Comparison of ENCODE assay signal across 1 cellular context in genomic region chr6:161489626-161490306, GRCh38.
TF ChIP-seq lines count a peak whose summit lies in the region.

No MANE protein-coding gene starts in this region.

TF ChIP-seq in K562, 482 proteins besides CTCF, POLR2A, EP300 and RAD21 (continued from another document):
- TF ChIP-seq, protein P1, sequence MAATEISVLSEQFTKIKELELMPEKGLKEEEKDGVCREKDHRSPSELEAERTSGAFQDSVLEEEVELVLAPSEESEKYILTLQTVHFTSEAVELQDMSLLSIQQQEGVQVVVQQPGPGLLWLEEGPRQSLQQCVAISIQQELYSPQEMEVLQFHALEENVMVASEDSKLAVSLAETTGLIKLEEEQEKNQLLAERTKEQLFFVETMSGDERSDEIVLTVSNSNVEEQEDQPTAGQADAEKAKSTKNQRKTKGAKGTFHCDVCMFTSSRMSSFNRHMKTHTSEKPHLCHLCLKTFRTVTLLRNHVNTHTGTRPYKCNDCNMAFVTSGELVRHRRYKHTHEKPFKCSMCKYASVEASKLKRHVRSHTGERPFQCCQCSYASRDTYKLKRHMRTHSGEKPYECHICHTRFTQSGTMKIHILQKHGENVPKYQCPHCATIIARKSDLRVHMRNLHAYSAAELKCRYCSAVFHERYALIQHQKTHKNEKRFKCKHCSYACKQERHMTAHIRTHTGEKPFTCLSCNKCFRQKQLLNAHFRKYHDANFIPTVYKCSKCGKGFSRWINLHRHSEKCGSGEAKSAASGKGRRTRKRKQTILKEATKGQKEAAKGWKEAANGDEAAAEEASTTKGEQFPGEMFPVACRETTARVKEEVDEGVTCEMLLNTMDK (IDR thresholded peaks at IDR 0.05; ENCODE audit: borderline replicate concordance, insufficient read depth, low read depth, low read length, poor library complexity, severe bottlenecking), result no peak
- TF ChIP-seq NEUROD1 (IDR thresholded peaks at IDR 0.05; ENCODE audit: borderline replicate concordance, low read depth, low read length, partially characterized antibody) (no peak), ZNF76 (CRISPR knock-in tag; IDR thresholded peaks at IDR 0.05; ENCODE audit: borderline replicate concordance) (no peak), FUS (optimal IDR thresholded peaks at IDR 0.05; ENCODE audit: low read depth, low read length) (no peak), GTF2E2 (tag; IDR thresholded peaks at IDR 0.05) (no peak), SP1 (CRISPR knock-in tag; IDR thresholded peaks at IDR 0.05) (no peak), ZBED1 (IDR thresholded peaks at IDR 0.05) (no peak), STAT6 (CRISPR knock-in tag; IDR thresholded peaks at IDR 0.05) (no peak), MAFG (tag; conservative IDR thresholded peaks at IDR 0.05) (peak; percentile 49), MAFF (IDR thresholded peaks at IDR 0.05; ENCODE audit: low read length) (0 out of 2 replicates have a peak, but pooled peaks have one; percentile 27), MEIS2 (IDR thresholded peaks at IDR 0.05; ENCODE audit: partially characterized antibody) (no peak), JUN (IDR thresholded peaks at IDR 0.05; ENCODE audit: borderline replicate concordance, low read depth, low read length) (no peak), JUN (CRISPR knock-in tag; IDR thresholded peaks at IDR 0.05; ENCODE audit: borderline replicate concordance) (no peak), NR2C1 (IDR thresholded peaks at IDR 0.05) (no peak), NR2C1 (tag; IDR thresholded peaks at IDR 0.05) (no peak), ZBTB11 (CRISPR knock-in tag; IDR thresholded peaks at IDR 0.05) (no peak), POLR2AphosphoS2 (IDR thresholded peaks at IDR 0.05; ENCODE audit: low read length) (no peak), PYGO2 (tag; IDR thresholded peaks at IDR 0.05) (no peak), ATF3 (IDR thresholded peaks at IDR 0.05) (peak; percentile 62), ATF3 (CRISPR knock-in tag; conservative IDR thresholded peaks at IDR 0.05) (no peak), POLR2B (IDR thresholded peaks at IDR 0.05; ENCODE audit: low read depth, partially characterized antibody) (no peak)
- TF ChIP-seq, protein P2, sequence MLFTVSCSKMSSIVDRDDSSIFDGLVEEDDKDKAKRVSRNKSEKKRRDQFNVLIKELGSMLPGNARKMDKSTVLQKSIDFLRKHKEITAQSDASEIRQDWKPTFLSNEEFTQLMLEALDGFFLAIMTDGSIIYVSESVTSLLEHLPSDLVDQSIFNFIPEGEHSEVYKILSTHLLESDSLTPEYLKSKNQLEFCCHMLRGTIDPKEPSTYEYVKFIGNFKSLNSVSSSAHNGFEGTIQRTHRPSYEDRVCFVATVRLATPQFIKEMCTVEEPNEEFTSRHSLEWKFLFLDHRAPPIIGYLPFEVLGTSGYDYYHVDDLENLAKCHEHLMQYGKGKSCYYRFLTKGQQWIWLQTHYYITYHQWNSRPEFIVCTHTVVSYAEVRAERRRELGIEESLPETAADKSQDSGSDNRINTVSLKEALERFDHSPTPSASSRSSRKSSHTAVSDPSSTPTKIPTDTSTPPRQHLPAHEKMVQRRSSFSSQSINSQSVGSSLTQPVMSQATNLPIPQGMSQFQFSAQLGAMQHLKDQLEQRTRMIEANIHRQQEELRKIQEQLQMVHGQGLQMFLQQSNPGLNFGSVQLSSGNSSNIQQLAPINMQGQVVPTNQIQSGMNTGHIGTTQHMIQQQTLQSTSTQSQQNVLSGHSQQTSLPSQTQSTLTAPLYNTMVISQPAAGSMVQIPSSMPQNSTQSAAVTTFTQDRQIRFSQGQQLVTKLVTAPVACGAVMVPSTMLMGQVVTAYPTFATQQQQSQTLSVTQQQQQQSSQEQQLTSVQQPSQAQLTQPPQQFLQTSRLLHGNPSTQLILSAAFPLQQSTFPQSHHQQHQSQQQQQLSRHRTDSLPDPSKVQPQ (CRISPR knock-in tag; IDR thresholded peaks at IDR 0.05; ENCODE audit: borderline replicate concordance), result no peak
TF ChIP-seq in K562: peak in this region for 6.
